1 cellular context compared by ENCODE assay signal in genomic region chr7:74280985-74281384, GRCh38.
TF ChIP-seq lines count a peak whose summit lies in the region.

No MANE protein-coding gene starts in this region.

TF ChIP-seq in IMR-90, 13 proteins besides CTCF, POLR2A, EP300 and RAD21:
- TF ChIP-seq MXI1 (IDR thresholded peaks at IDR 0.05; ENCODE audit: borderline replicate concordance, low read depth, low read length) (no peak), NFE2L2 (IDR thresholded peaks at IDR 0.05; ENCODE audit: low read depth, low read length) (no peak), BHLHE40 (IDR thresholded peaks at IDR 0.05; ENCODE audit: low read depth, low read length) (no peak), CEBPB (IDR thresholded peaks at IDR 0.05; ENCODE audit: low read depth, low read length) (no peak), RCOR1 (IDR thresholded peaks at IDR 0.05; ENCODE audit: insufficient replicate concordance, low read length) (no peak), CHD1 (IDR thresholded peaks at IDR 0.05; ENCODE audit: low read depth, low read length) (no peak), RFX5 (IDR thresholded peaks at IDR 0.05; ENCODE audit: low read depth, low read length) (no peak), FOS (IDR thresholded peaks at IDR 0.05; ENCODE audit: low read depth, low read length) (no peak), MAZ (IDR thresholded peaks at IDR 0.05; ENCODE audit: borderline replicate concordance, low read depth, low read length) (no peak), USF2 (IDR thresholded peaks at IDR 0.05; ENCODE audit: low read depth, low read length) (no peak), MAFK (IDR thresholded peaks at IDR 0.05; ENCODE audit: low read depth, low read length) (no peak)
- TF ChIP-seq, protein P1, sequence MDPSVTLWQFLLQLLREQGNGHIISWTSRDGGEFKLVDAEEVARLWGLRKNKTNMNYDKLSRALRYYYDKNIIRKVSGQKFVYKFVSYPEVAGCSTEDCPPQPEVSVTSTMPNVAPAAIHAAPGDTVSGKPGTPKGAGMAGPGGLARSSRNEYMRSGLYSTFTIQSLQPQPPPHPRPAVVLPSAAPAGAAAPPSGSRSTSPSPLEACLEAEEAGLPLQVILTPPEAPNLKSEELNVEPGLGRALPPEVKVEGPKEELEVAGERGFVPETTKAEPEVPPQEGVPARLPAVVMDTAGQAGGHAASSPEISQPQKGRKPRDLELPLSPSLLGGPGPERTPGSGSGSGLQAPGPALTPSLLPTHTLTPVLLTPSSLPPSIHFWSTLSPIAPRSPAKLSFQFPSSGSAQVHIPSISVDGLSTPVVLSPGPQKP (IDR thresholded peaks at IDR 0.05; ENCODE audit: borderline replicate concordance, low read depth, low read length): no peak
